ENCODE assay signal across 18 cellular contexts in the genomic region with DNA sequence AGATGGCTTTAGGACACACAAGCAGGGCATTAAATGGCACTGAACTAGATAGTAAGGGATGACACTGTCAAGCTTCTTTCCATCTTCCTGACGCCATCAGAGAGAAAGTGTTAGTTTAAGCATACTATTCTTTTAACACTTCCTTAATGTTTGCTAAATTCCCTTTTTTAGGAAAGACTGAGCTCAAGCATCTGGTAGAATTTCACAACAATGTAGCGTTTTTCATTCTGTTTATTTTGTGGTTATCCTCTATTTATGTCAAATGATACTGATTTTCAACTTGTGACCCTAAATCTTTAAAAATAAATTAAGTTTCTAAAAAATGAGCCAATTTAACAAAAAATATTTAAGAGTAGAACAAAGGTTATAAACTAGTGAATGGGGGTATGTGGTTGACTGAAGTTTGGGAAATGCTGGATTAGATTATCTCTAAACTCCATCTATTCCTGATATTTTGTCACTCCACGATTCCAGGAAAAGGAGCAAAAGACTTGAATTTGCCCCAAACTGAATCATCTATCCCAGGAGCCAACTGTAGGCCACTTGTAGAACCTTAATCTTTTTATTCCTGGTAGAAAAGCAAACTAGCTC.
DNase-seq lines count a peak whose midpoint lies in the region; ATAC-seq, FAIRE-seq and TF ChIP-seq lines count a peak whose summit lies in the region.
"Had no signal": no experiment of that assay in that cellular context is flagged by ENCODE, and none has a peak within 500 bp of the region (broad histone marks: within the 10 kb centered on the region; RNA-seq: fewer than 3 reads in every experiment).

No MANE protein-coding gene starts in this region.

- ATAC-seq in T-helper 17 cell: no peak
- ATAC-seq: left colon, Panc1 had no signal

- H3K4me1 ChIP-seq in kidney (ENCODE audit: control insufficient read depth in 1 of 2, insufficient read depth in 1 of 2, low read depth in 1 of 2, low read length in 2 of 2): peaks cover 2 to 4% of the 10 kb centered on the region in 2 donors
- peaks cover 0 to 18% (median 0%) of the 10 kb centered on the region in 4 donors for H3K4me1 ChIP-seq in stomach
- H3K4me1 ChIP-seq: testis had no signal

- DNase-seq in H4 (ENCODE audit: low spot score) (peak; percentile 62), T-helper 17 cell (no peak), kidney (no peak), stomach (no peak), islet precursor cell (no peak), MG63 (no peak), NCI-H1105 (lab: John Stamatoyannopoulos, UW) (no peak), DMS79 (lab: John Stamatoyannopoulos, UW) (no peak)
- DNase-seq: activated CD4-positive, alpha-beta memory T cell treated with anti-CD3 and anti-CD28 coated beads, Interleukin-2, amount 10 ng/mL, durations not matched to agents 7 days and 5 days; activated T-cell treated with anti-CD3 and anti-CD28 coated beads, Interleukin-2, amount 50 U/mL, for 48 hours; C1 segment of cervical spinal cord; hypothalamus; left colon; MM.1S; naive B cell; NCI-H748 treated with DMSO at 0.1 percent for 48 hours; testis had no signal

- H3K4me3 ChIP-seq in kidney (ENCODE audit: low read length in 2 of 2): no peak overlapping the region
- no peak overlapping the region for H3K4me3 ChIP-seq in stomach
- H3K4me3 ChIP-seq in MG63: no peak overlapping the region
- H3K4me3 ChIP-seq: testis had no signal

- H3K27ac ChIP-seq in kidney (ENCODE audit: low read depth in 2 of 2, low read length in 2 of 2) (peak overlapping the region; percentile 72 to 74), stomach (peak overlapping the region; percentile 45 to 72 (median 63))
- H3K27ac ChIP-seq: testis had no signal

- TF ChIP-seq POLR2A in stomach (IDR thresholded peaks at IDR 0.05): no peak

- TF ChIP-seq EP300 in stomach (IDR thresholded peaks at IDR 0.05): no peak

- intact Hi-C loops in kidney (cut with DNase I): no loop called here
- intact Hi-C loops in stomach (cut with DNase I; ENCODE audit: low total_unique reads): no loop called here

- no peak overlapping the region for H3K4me3 Mint-ChIP-seq in T-helper 17 cell
- H3K4me3 Mint-ChIP-seq: activated CD4-positive, alpha-beta memory T cell treated with anti-CD3 and anti-CD28 coated beads, Interleukin-2, amount 10 ng/mL, durations not matched to agents 7 days and 5 days had no signal

- H3K27ac Mint-ChIP-seq in T-helper 17 cell: peak overlapping the region; percentile 94

- no peaks in the 10 kb centered on the region for H3K9me3 ChIP-seq in T-helper 17 cell (ENCODE audit: control insufficient read depth, low read length, poor library complexity, severe bottlenecking)
- H3K9me3 ChIP-seq in kidney (ENCODE audit: control insufficient read depth in 1 of 2, low read length in 2 of 2): no peaks in the 10 kb centered on the region
- no peaks in the 10 kb centered on the region for H3K9me3 ChIP-seq in stomach
- no peaks in the 10 kb centered on the region for H3K9me3 ChIP-seq in MG63
- H3K9me3 ChIP-seq: testis had no signal

- peaks cover 23% of the 10 kb centered on the region for H3K4me1 Mint-ChIP-seq in T-helper 17 cell

- TF ChIP-seq CTCF in kidney (IDR thresholded peaks at IDR 0.05; ENCODE audit: borderline replicate concordance, extremely low read depth, insufficient read depth) (no peak), stomach (IDR thresholded peaks at IDR 0.05) (no peak)

- no peaks in the 10 kb centered on the region for H3K36me3 Mint-ChIP-seq in T-helper 17 cell (ENCODE audit: low read depth)
- H3K36me3 Mint-ChIP-seq: naive B cell had no signal

- H3K9ac ChIP-seq in kidney (ENCODE audit: low read length in 2 of 2): no peak overlapping the region

- WGBS in stomach, 5 donors: 66 to 79% (median 74%) methylated on average over 3 of the region's 3 CpGs

- peak; percentile 74 for FAIRE-seq in kidney (lab: Jason Lieb, UNC)

- H3K27me3 Mint-ChIP-seq in T-helper 17 cell: no peaks in the 10 kb centered on the region
- H3K27me3 Mint-ChIP-seq: activated CD4-positive, alpha-beta memory T cell treated with anti-CD3 and anti-CD28 coated beads, Interleukin-2, amount 10 ng/mL, durations not matched to agents 7 days and 5 days; naive B cell had no signal

- H3K36me3 ChIP-seq in kidney (ENCODE audit: control insufficient read depth in 1 of 2, insufficient read depth in 2 of 2, low read length in 2 of 2) (peaks cover 0 to 2% of the 10 kb centered on the region in 2 donors), stomach (no peaks in the 10 kb centered on the region), MG63 (no peaks in the 10 kb centered on the region)

- H3K27me3 ChIP-seq in stomach (no peaks in the 10 kb centered on the region), MG63 (no peaks in the 10 kb centered on the region)
- H3K27me3 ChIP-seq: testis had no signal
